Comparison of ENCODE assay signal across 27 cellular contexts in genomic region chr14:104585966-104586702, GRCh38. TPM values are rescaled to one million over a fixed set of nuclear protein-coding genes. Genes with fewer than 3 reads are reported as not detected.
DNase-seq lines count a peak whose midpoint lies in the region; ATAC-seq and TF ChIP-seq lines count a peak whose summit lies in the region.
"Had no signal": no experiment of that assay in that cellular context is flagged by ENCODE, and none has a peak within 500 bp of the region (broad histone marks: within the 10 kb centered on the region; RNA-seq: fewer than 3 reads in every experiment).

No MANE protein-coding gene starts in this region.

- H3K4me1 Mint-ChIP-seq in nephron = peaks cover 42% of the 10 kb centered on the region
- H3K4me1 Mint-ChIP-seq: activated naive CD4-positive, alpha-beta T cell treated with anti-CD3 and anti-CD28 coated beads, Interleukin-2, amount 50 U/mL, for 24 hours had no signal

- DNase-seq in astrocyte of the hippocampus (ENCODE audit: low read depth, low spot score) (peak; percentile 10), left cardiac atrium (peak; percentile 73), aorta (peak; percentile 75 to 86), suprapubic skin (ENCODE audit: low spot score in 2 of 2) (no peak), NCI-H510A treated with DMSO at 0.1 percent for 48 hours (lab: John Stamatoyannopoulos, UW) (no peak)
- no peak for DNase-seq in activated CD8-positive, alpha-beta memory T cell treated with anti-CD3 and anti-CD28 coated beads for 24 hours
- DNase-seq: activated CD4-positive, alpha-beta T cell treated with anti-CD3 and anti-CD28 coated beads for 48 hours; activated T-cell treated with anti-CD3 and anti-CD28 coated beads for 4 hours; dermis blood vessel endothelial cell; H9; mammary epithelial cell; NCI-H2081; NCI-H2227 treated with DMSO at 0.1 percent for 48 hours; NCI-H748 treated with DMSO at 0.1 percent for 48 hours; retina; small intestine; stimulated activated naive CD8-positive, alpha-beta T cell treated with anti-CD3 and anti-CD28 coated beads, Interleukin-15, Interleukin-2, amounts not matched to agents 100 U/mL and 50 U/mL, for 24 hours; SW 1271; T-helper 9 cell had no signal

- no peaks in the 10 kb centered on the region for H3K9me3 ChIP-seq in aorta (ENCODE audit: control insufficient read depth, low read length)
- H3K9me3 ChIP-seq in suprapubic skin = no peaks in the 10 kb centered on the region
- H3K9me3 ChIP-seq: BLaER1, pancreas, tibial nerve had no signal

- H3K36me3 ChIP-seq in aorta (ENCODE audit: control insufficient read depth in 1 of 2, insufficient read depth in 2 of 2, low read length in 1 of 2) (no peaks in the 10 kb centered on the region), suprapubic skin (no peaks in the 10 kb centered on the region)
- H3K36me3 ChIP-seq: BLaER1, pancreas, tibial nerve had no signal

- TF ChIP-seq POLR2A in suprapubic skin (IDR thresholded peaks at IDR 0.05) = no peak

- TF ChIP-seq EP300 in suprapubic skin (IDR thresholded peaks at IDR 0.05) = no peak

- intact Hi-C loops in left cardiac atrium (cut with DNase I) = no loop called here
- intact Hi-C loops in aorta (cut with DNase I) = no loop called here

- TF ChIP-seq CTCF in nephron (IDR thresholded peaks at IDR 0.05; ENCODE audit: unreplicated experiment in 3 of 3) (no peak), suprapubic skin (IDR thresholded peaks at IDR 0.05) (no peak)

- H3K27me3 Mint-ChIP-seq in nephron (ENCODE audit: low read depth) = peaks cover 5% of the 10 kb centered on the region

- no peaks in the 10 kb centered on the region for H3K36me3 Mint-ChIP-seq in nephron (ENCODE audit: low read depth)
- H3K36me3 Mint-ChIP-seq: activated naive CD4-positive, alpha-beta T cell treated with anti-CD3 and anti-CD28 coated beads, Interleukin-2, amount 50 U/mL, for 24 hours had no signal

- H3K27me3 ChIP-seq in aorta (ENCODE audit: control insufficient read depth in 1 of 2, insufficient read depth in 2 of 2, low read length in 1 of 2) (no peaks in the 10 kb centered on the region), suprapubic skin (peaks cover 66% of the 10 kb centered on the region)
- H3K27me3 ChIP-seq: BLaER1, pancreas had no signal

- no peak overlapping the region for H3K4me3 Mint-ChIP-seq in nephron
- H3K4me3 Mint-ChIP-seq: activated naive CD4-positive, alpha-beta T cell treated with anti-CD3 and anti-CD28 coated beads, Interleukin-2, amount 50 U/mL, for 24 hours; H9 had no signal

- peak overlapping the region; percentile 50 to 70 (median 64) for H3K27ac Mint-ChIP-seq in nephron
- H3K27ac Mint-ChIP-seq: activated naive CD4-positive, alpha-beta T cell treated with anti-CD3 and anti-CD28 coated beads, Interleukin-2, amount 50 U/mL, for 24 hours; activated T-helper 2 cell treated with anti-CD3 and anti-CD28 coated beads, Interferon-gamma antibody, Interleukin-2, Interleukin-4, amounts not matched to agents 10 μg/mL and 5 μg/mL and 100 μg/mL, durations not matched to agents 14 hours and 24 hours and 36 hours; H9 had no signal

- H3K4me1 ChIP-seq in aorta (ENCODE audit: control insufficient read depth in 1 of 2, insufficient read depth in 2 of 2, low read length in 2 of 2) (no peaks in the 10 kb centered on the region), suprapubic skin (peaks cover 12% of the 10 kb centered on the region)

- peak; percentile 11 to 14 for ATAC-seq in left cardiac atrium
- peak; percentile 25 for ATAC-seq in aorta (ENCODE audit: low FRiP score)
- ATAC-seq: esophagus mucosa; stimulated activated naive CD8-positive, alpha-beta T cell treated with anti-CD3 and anti-CD28 coated beads, Interleukin-15, Interleukin-2, amounts not matched to agents 100 U/mL and 50 U/mL, for 24 hours had no signal

- H3K9me3 Mint-ChIP-seq in nephron = no peaks in the 10 kb centered on the region
- H3K9me3 Mint-ChIP-seq: activated naive CD4-positive, alpha-beta T cell treated with anti-CD3 and anti-CD28 coated beads, Interleukin-2, amount 50 U/mL, for 24 hours; activated T-helper 2 cell treated with anti-CD3 and anti-CD28 coated beads, Interferon-gamma antibody, Interleukin-2, Interleukin-4, amounts not matched to agents 10 μg/mL and 5 μg/mL and 100 μg/mL, durations not matched to agents 14 hours and 24 hours and 36 hours; H9 had no signal

- WGBS in aorta, 2 donors = 35 to 37% methylated on average over 25 of the region's 25 CpGs
- WGBS in suprapubic skin = 74% methylated on average over 25 of the region's 25 CpGs

- H3K27ac ChIP-seq in aorta (ENCODE audit: low read depth in 1 of 2, low read length in 2 of 2) (peak overlapping the region in 1 of 2 donors; percentile 43), suprapubic skin (no peak overlapping the region)
- H3K27ac ChIP-seq: BLaER1, pancreas, tibial nerve had no signal

- H3K4me3 ChIP-seq in aorta (ENCODE audit: low read length in 2 of 2) = no peak overlapping the region
- H3K4me3 ChIP-seq in suprapubic skin = no peak overlapping the region
- H3K4me3 ChIP-seq: BLaER1, pancreas, tibial nerve had no signal

RNA-seq across cellular contexts. Expression of gene C14orf180, which starts 6.6 kb away (rescaled TPM):
- total RNA-seq in left cardiac atrium (10 to 100 TPM; 26.6 to 66.7 TPM), aorta (1 to 10 TPM in 1 of 2 donors, under 1 TPM in 1; 0.68 to 1.3 TPM), suprapubic skin (1 to 10 TPM in 1 of 4 donors, under 1 TPM in 1, not detected in 2; 0.30 to 3.9 TPM)
- polyA plus RNA-seq in aorta = under 1 TPM in 1 of 2 donors, not detected in 1; 0.50 TPM
- total RNA-seq: activated T-helper 2 cell treated with anti-CD3 and anti-CD28 coated beads, Interferon-gamma antibody, Interleukin-2, Interleukin-4, amounts not matched to agents 10 μg/mL and 5 μg/mL and 100 μg/mL, durations not matched to agents 14 hours and 24 hours and 36 hours; dermis blood vessel endothelial cell; esophagus mucosa; H9; mammary epithelial cell had no signal
- polyA plus RNA-seq: mammary epithelial cell, neural cell had no signal

RNA-seq across cellular contexts. Expression of gene TMEM179, which starts 18.4 kb away (rescaled TPM):
- total RNA-seq in left cardiac atrium = 1 to 10 TPM in 1 of 2 donors, under 1 TPM in 1; 0.24 to 1.0 TPM
- not detected for total RNA-seq in aorta
- polyA plus RNA-seq in aorta = not detected
- not detected for total RNA-seq in suprapubic skin
- total RNA-seq: dermis blood vessel endothelial cell, esophagus mucosa had no signal
- polyA plus RNA-seq: mammary epithelial cell had no signal

Comparison
In these comparisons a context has a peak if more than half of its experiments do, and no peak if none do; other contexts are left out.
1. DNase-seq: peak in astrocyte of the hippocampus (single experiment), left cardiac atrium (single experiment) and aorta (2 of 2); none in suprapubic skin (0 of 2), NCI-H510A treated with DMSO at 0.1 percent for 48 hours (single experiment) and activated CD8-positive, alpha-beta memory T cell treated with anti-CD3 and anti-CD28 coated beads for 24 hours (single experiment).
2. RNA of gene C14orf180, which starts 6.6 kb away (total RNA-seq): 26.6 to 66.7 TPM in left cardiac atrium; 0.68 to 1.3 TPM in aorta and 0.30 to 3.9 TPM in suprapubic skin; every median in the first group is over 4 times any median in the second.